ENCODE assay signal across 1 cellular context in the genomic region with DNA sequence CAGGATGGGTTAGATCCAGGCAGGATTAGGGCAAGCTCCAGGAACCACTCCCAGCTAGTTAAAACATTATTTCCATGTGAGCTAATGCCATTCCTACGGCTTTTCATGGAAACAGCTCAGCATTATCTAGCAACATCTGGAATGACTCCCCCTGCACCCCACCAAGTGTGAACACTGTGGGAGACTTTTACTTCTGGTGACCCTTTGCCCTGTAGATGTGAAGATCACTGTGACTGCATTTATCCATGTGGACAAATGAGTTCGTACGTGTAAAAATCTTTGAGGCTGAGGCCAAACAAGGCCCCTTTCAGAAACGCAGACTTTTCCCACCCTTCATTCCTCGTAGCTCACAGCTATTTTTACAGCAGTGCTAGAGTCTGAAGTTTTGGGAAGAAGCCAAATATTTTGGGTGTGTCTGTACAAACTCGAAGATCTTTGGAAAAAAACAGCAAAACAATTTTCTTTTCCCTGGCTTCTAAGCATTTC.
TF ChIP-seq lines count a peak whose summit lies in the region.

No MANE protein-coding gene starts in this region.

TF ChIP-seq in GM23338, 12 proteins besides CTCF, POLR2A, EP300 and RAD21 (continued from another document):
- TF ChIP-seq, protein P1, sequence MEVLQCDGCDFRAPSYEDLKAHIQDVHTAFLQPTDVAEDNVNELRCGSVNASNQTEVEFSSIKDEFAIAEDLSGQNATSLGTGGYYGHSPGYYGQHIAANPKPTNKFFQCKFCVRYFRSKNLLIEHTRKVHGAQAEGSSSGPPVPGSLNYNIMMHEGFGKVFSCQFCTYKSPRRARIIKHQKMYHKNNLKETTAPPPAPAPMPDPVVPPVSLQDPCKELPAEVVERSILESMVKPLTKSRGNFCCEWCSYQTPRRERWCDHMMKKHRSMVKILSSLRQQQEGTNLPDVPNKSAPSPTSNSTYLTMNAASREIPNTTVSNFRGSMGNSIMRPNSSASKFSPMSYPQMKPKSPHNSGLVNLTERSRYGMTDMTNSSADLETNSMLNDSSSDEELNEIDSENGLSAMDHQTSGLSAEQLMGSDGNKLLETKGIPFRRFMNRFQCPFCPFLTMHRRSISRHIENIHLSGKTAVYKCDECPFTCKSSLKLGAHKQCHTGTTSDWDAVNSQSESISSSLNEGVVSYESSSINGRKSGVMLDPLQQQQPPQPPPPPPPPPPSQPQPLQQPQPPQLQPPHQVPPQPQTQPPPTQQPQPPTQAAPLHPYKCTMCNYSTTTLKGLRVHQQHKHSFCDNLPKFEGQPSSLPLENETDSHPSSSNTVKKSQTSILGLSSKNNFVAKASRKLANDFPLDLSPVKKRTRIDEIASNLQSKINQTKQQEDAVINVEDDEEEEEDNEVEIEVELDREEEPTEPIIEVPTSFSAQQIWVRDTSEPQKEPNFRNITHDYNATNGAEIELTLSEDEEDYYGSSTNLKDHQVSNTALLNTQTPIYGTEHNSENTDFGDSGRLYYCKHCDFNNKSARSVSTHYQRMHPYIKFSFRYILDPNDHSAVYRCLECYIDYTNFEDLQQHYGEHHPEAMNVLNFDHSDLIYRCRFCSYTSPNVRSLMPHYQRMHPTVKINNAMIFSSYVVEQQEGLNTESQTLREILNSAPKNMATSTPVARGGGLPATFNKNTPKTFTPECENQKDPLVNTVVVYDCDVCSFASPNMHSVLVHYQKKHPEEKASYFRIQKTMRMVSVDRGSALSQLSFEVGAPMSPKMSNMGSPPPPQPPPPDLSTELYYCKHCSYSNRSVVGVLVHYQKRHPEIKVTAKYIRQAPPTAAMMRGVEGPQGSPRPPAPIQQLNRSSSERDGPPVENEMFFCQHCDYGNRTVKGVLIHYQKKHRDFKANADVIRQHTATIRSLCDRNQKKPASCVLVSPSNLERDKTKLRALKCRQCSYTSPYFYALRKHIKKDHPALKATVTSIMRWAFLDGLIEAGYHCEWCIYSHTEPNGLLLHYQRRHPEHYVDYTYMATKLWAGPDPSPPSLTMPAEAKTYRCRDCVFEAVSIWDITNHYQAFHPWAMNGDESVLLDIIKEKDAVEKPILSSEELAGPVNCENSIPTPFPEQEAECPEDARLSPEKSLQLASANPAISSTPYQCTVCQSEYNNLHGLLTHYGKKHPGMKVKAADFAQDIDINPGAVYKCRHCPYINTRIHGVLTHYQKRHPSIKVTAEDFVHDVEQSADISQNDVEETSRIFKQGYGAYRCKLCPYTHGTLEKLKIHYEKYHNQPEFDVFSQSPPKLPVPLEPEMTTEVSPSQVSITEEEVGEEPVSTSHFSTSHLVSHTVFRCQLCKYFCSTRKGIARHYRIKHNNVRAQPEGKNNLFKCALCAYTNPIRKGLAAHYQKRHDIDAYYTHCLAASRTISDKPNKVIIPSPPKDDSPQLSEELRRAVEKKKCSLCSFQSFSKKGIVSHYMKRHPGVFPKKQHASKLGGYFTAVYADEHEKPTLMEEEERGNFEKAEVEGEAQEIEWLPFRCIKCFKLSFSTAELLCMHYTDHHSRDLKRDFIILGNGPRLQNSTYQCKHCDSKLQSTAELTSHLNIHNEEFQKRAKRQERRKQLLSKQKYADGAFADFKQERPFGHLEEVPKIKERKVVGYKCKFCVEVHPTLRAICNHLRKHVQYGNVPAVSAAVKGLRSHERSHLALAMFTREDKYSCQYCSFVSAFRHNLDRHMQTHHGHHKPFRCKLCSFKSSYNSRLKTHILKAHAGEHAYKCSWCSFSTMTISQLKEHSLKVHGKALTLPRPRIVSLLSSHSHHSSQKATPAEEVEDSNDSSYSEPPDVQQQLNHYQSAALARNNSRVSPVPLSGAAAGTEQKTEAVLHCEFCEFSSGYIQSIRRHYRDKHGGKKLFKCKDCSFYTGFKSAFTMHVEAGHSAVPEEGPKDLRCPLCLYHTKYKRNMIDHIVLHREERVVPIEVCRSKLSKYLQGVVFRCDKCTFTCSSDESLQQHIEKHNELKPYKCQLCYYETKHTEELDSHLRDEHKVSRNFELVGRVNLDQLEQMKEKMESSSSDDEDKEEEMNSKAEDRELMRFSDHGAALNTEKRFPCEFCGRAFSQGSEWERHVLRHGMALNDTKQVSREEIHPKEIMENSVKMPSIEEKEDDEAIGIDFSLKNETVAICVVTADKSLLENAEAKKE (CRISPR knock-in tag; IDR thresholded peaks at IDR 0.05), result no peak
- no peak for TF ChIP-seq NANOG (IDR thresholded peaks at IDR 0.05; ENCODE audit: borderline replicate concordance)
